In genomic region chr15:78069052-78069414, GRCh38 we compare ENCODE assay signal across 9 cellular contexts. TPM values are rescaled to one million over a fixed set of nuclear protein-coding genes. Genes with fewer than 3 reads are reported as not detected.
DNase-seq lines count a peak whose midpoint lies in the region; ATAC-seq and TF ChIP-seq lines count a peak whose summit lies in the region.
"Had no signal": no experiment of that assay in that cellular context is flagged by ENCODE, and none has a peak within 500 bp of the region (broad histone marks: within the 10 kb centered on the region; RNA-seq: fewer than 3 reads in every experiment).

No MANE protein-coding gene starts in this region.

- H3K4me3 ChIP-seq in OCI-LY3 (ENCODE audit: low read length) (peak overlapping the region; percentile 40), gastroesophageal sphincter (no peak overlapping the region), tibial artery (no peak overlapping the region)

- H2AFZ ChIP-seq in OCI-LY3 (ENCODE audit: low read depth, low read length), result no peak overlapping the region

- H3K36me3 ChIP-seq in OCI-LY3 (replicated peaks; ENCODE audit: low read depth, low read length) (no peaks in the 10 kb centered on the region), gastroesophageal sphincter (no peaks in the 10 kb centered on the region), tibial artery (no peaks in the 10 kb centered on the region)

- peak; percentile 21 to 39 for ATAC-seq in activated T-cell treated with anti-CD3 and anti-CD28 coated beads, Interleukin-2, amount 50 U/mL, for 72 hours (replicated peaks in 1 of 2)
- no peak for ATAC-seq in gastroesophageal sphincter
- no peak for ATAC-seq in HG03521 (IDR thresholded peaks at IDR 0.05; ENCODE audit: unreplicated experiment)
- ATAC-seq in esophagus mucosa, result no peak

- no peaks in the 10 kb centered on the region for H3K9me3 Mint-ChIP-seq in activated T-cell treated with anti-CD3 and anti-CD28 coated beads, Interleukin-2, amount 50 U/mL, for 72 hours

- H3K27me3 ChIP-seq in OCI-LY3 (ENCODE audit: low read depth, low read length) (peaks cover 24% of the 10 kb centered on the region; the same call in 1 of the 2 replicates), gastroesophageal sphincter (no peaks in the 10 kb centered on the region), tibial artery (no peaks in the 10 kb centered on the region)

- H3K27ac ChIP-seq in OCI-LY3 (ENCODE audit: low read length), result no peak overlapping the region
- peak overlapping the region; percentile 29 to 87 (median 78) for H3K27ac ChIP-seq in gastroesophageal sphincter
- H3K27ac ChIP-seq in tibial artery, result peak overlapping the region; percentile 81 to 87

- 85 to 94% methylated on average over 3 to 7 of the region's 7 CpGs for WGBS in gastroesophageal sphincter (ENCODE audit: low coverage in 1 of 2), 2 donors

- TF ChIP-seq POLR2A in gastroesophageal sphincter (IDR thresholded peaks at IDR 0.05), result no peak

- peak overlapping the region in 1 of 2 donors; percentile 88 for H3K4me3 Mint-ChIP-seq in activated T-cell treated with anti-CD3 and anti-CD28 coated beads, Interleukin-2, amount 50 U/mL, for 72 hours

- no peak overlapping the region for H3K27ac Mint-ChIP-seq in activated T-cell treated with anti-CD3 and anti-CD28 coated beads, Interleukin-2, amount 50 U/mL, for 72 hours

- H3K4me2 ChIP-seq in OCI-LY3 (ENCODE audit: low read length), result peak overlapping the region; percentile 66

- no peaks in the 10 kb centered on the region for H3K36me3 Mint-ChIP-seq in activated T-cell treated with anti-CD3 and anti-CD28 coated beads, Interleukin-2, amount 50 U/mL, for 72 hours (ENCODE audit: insufficient read depth in 2 of 2)

- H3K4me1 ChIP-seq in OCI-LY3 (ENCODE audit: low read length), result peaks cover 54% of the 10 kb centered on the region
- peaks cover 27 to 98% (median 56%) of the 10 kb centered on the region in 3 donors for H3K4me1 ChIP-seq in gastroesophageal sphincter
- H3K4me1 ChIP-seq in tibial artery, result peaks cover 0 to 100% (median 80%) of the 10 kb centered on the region in 4 donors

- no peak for TF ChIP-seq EP300 in gastroesophageal sphincter (IDR thresholded peaks at IDR 0.05)

- no peak for TF ChIP-seq CTCF in OCI-LY3 (IDR thresholded peaks at IDR 0.05; ENCODE audit: low read depth, low read length)
- no peak for TF ChIP-seq CTCF in gastroesophageal sphincter (IDR thresholded peaks at IDR 0.05)
- TF ChIP-seq CTCF in tibial artery (IDR thresholded peaks at IDR 0.05), result no peak

- intact Hi-C loops in tibial artery (cut with DNase I; ENCODE audit: low total_unique reads), result loop anchor here (5.0 kb wide), 1 partner anchor 57 kb away; no protein-coding TSS in a partner anchor

- no peak overlapping the region for H3K9ac ChIP-seq in OCI-LY3 (ENCODE audit: low read length)

- H3K9me3 ChIP-seq in OCI-LY3 (ENCODE audit: insufficient read depth, low read length), result no peaks in the 10 kb centered on the region
- no peaks in the 10 kb centered on the region for H3K9me3 ChIP-seq in gastroesophageal sphincter
- no peaks in the 10 kb centered on the region for H3K9me3 ChIP-seq in tibial artery

- H3K27me3 Mint-ChIP-seq in activated T-cell treated with anti-CD3 and anti-CD28 coated beads, Interleukin-2, amount 50 U/mL, for 72 hours (ENCODE audit: low read depth), result no peaks in the 10 kb centered on the region

- H4K20me1 ChIP-seq in OCI-LY3 (ENCODE audit: insufficient read depth, low read length), result peaks cover 58% of the 10 kb centered on the region

- no peaks in the 10 kb centered on the region for H3K4me1 Mint-ChIP-seq in activated T-cell treated with anti-CD3 and anti-CD28 coated beads, Interleukin-2, amount 50 U/mL, for 72 hours (ENCODE audit: low read depth)

- H3K79me2 ChIP-seq in OCI-LY3 (ENCODE audit: low read length), result peaks cover 15% of the 10 kb centered on the region

- no peak for DNase-seq in activated T-cell treated with anti-CD3 and anti-CD28 coated beads, Interleukin-2, amount 50 U/mL, for 72 hours
- DNase-seq in activated T-cell treated with anti-CD3 and anti-CD28 coated beads, Interleukin-2, amount 50 U/mL, for 1 hour, result no peak
- peak in 1 of 2 donors; percentile 55 for DNase-seq in tibial artery
- DNase-seq in NCI-H2227 (lab: John Stamatoyannopoulos, UW; ENCODE audit: unreplicated experiment), result no peak
- DNase-seq: midbrain had no signal

RNA-seq across cellular contexts. Expression of gene TBC1D2B, which starts 8.5 kb away (rescaled TPM):
- 10 to 100 TPM; 67.8 to 75.0 TPM for total RNA-seq in activated T-cell treated with anti-CD3 and anti-CD28 coated beads, Interleukin-2, amount 50 U/mL, for 72 hours
- total RNA-seq in gastroesophageal sphincter, result 10 to 100 TPM; 36.9 to 51.7 (median 46.5) TPM
- 18.6 TPM for total RNA-seq in esophagus mucosa

RNA-seq across cellular contexts. Expression of gene SH2D7, which starts 23.3 kb away (rescaled TPM):
- total RNA-seq in activated T-cell treated with anti-CD3 and anti-CD28 coated beads, Interleukin-2, amount 50 U/mL, for 72 hours, result not detected
- not detected for total RNA-seq in gastroesophageal sphincter
- not detected for total RNA-seq in esophagus mucosa

Comparison
In these comparisons a context has a peak if more than half of its experiments do, and no peak if none do; other contexts are left out.
1. ATAC-seq: peak in activated T-cell treated with anti-CD3 and anti-CD28 coated beads, Interleukin-2, amount 50 U/mL, for 72 hours (2 of 2); none in gastroesophageal sphincter (single experiment), HG03521 (single experiment) and esophagus mucosa (single experiment).